In the genomic region with DNA sequence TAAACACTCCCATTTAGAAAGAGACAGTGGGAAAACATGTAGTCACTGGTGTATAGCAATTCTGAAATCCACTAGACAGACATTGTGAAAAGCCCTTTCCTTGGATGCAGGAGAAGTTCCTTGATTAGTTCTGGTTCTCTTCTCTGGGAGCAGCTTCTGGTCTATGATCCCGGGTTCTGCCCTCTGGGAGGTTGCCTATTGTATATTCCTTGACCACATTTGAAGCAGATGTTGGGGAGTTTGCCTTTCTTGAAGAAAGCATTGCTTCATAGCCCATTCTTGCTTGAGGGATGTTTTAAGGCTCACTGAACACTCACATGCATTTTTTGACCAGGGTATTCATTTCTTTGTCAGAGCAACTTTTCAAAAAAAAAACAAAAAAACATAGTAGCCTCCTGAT, we compare ENCODE assay signal across 24 cellular contexts.
"Had no signal": no experiment of that assay in that cellular context is flagged by ENCODE, and none has a peak within 500 bp of the region (broad histone marks: within the 10 kb centered on the region; RNA-seq: fewer than 3 reads in every experiment).

No MANE protein-coding gene starts in this region.

- H3K27me3 ChIP-seq: cardiac muscle cell, foreskin keratinocyte, tibial artery had no signal

- H3K27ac ChIP-seq: cardiac muscle cell, epithelial cell of prostate, foreskin keratinocyte, lower lobe of right lung, parathyroid adenoma, tibial artery had no signal

- H3K9ac ChIP-seq: parathyroid adenoma had no signal

- H3K36me3 Mint-ChIP-seq: activated CD4-positive, alpha-beta memory T cell treated with anti-CD3 and anti-CD28 coated beads for 36 hours; activated naive CD8-positive, alpha-beta T cell; mesothelial cell of epicardium; T-cell; WTC11 had no signal

- ATAC-seq: effector memory CD8-positive, alpha-beta T cell; foreskin keratinocyte; lower lobe of right lung; T-cell; WTC11 had no signal

- H3K9me3 Mint-ChIP-seq: activated CD4-positive, alpha-beta memory T cell treated with anti-CD3 and anti-CD28 coated beads for 36 hours; effector memory CD8-positive, alpha-beta T cell; nephron; WTC11 had no signal

- H3K9me3 ChIP-seq: lower lobe of right lung, tibial artery had no signal

- DNase-seq: activated CD4-positive, alpha-beta memory T cell treated with anti-CD3 and anti-CD28 coated beads for 36 hours; activated CD4-positive, alpha-beta T cell treated with anti-CD3 and anti-CD28 coated beads for 4 hours; activated T-cell treated with anti-CD3 and anti-CD28 coated beads for 4 hours; amniotic stem cell; effector memory CD8-positive, alpha-beta T cell; foreskin keratinocyte; glutamatergic neuron; hypothalamus; islet precursor cell; lower lobe of right lung; stimulated activated CD4-positive, alpha-beta T cell treated with anti-CD3 and anti-CD28 coated beads, Interleukin-12 subunit alpha, Interleukin-12 subunit beta, amount 100 ng/mL, for 4 hours; stimulated activated CD4-positive, alpha-beta T cell treated with anti-CD3 and anti-CD28 coated beads, Interleukin-1b, Interleukin-23, amount 100 ng/mL, for 48 hours; stimulated activated CD8-positive, alpha-beta memory T cell treated with anti-CD3 and anti-CD28 coated beads, Interleukin-4, amount 100 ng/mL, for 48 hours; stimulated activated naive CD4-positive, alpha-beta T cell treated with Interleukin-2 at 50 U/mL for 16 hours; substantia nigra; T-cell; tibial artery had no signal

- H3K4me3 ChIP-seq: cardiac muscle cell, lower lobe of right lung, tibial artery had no signal

- H3K4me1 ChIP-seq: lower lobe of right lung, parathyroid adenoma, tibial artery had no signal

- H3K4me3 Mint-ChIP-seq: activated CD4-positive, alpha-beta memory T cell treated with anti-CD3 and anti-CD28 coated beads for 36 hours; activated naive CD8-positive, alpha-beta T cell; effector memory CD8-positive, alpha-beta T cell; mesothelial cell of epicardium; nephron; T-cell; WTC11 had no signal

- H3K79me2 ChIP-seq: parathyroid adenoma had no signal

- H3K27me3 Mint-ChIP-seq: activated CD4-positive, alpha-beta memory T cell treated with anti-CD3 and anti-CD28 coated beads for 36 hours had no signal

- H2AFZ ChIP-seq: parathyroid adenoma had no signal

- H3K4me1 Mint-ChIP-seq: nephron, T-cell, WTC11 had no signal

- H3K27ac Mint-ChIP-seq: activated CD4-positive, alpha-beta memory T cell treated with anti-CD3 and anti-CD28 coated beads for 36 hours; activated naive CD8-positive, alpha-beta T cell; effector memory CD8-positive, alpha-beta T cell; mesothelial cell of epicardium; T-cell; WTC11 had no signal

- H3K36me3 ChIP-seq: cardiac muscle cell, lower lobe of right lung, tibial artery had no signal
